In the genomic region with DNA sequence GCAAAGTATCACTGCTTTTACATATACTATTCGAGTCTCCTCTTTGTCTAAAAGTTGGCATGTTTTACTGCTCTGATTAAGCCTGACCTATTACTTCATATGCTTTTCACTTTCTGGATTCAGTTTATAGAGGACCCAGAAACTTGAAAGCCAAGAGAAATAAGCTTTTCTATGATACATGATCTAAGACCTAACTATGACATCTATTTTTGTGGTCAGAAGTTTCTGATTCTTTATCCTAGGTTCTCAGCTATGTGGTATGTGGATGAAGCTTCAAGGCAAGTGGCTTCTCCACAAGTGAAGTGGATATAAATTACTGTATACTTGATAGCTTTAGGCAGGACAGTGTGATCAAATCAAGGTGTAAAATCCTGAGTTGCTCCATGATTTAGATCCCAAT, we compare ENCODE assay signal across 21 cellular contexts. TPM values are rescaled to one million over a fixed set of nuclear protein-coding genes. Genes with fewer than 3 reads are reported as not detected.
DNase-seq lines count a peak whose midpoint lies in the region; ATAC-seq, FAIRE-seq and TF ChIP-seq lines count a peak whose summit lies in the region.
"Had no signal": no experiment of that assay in that cellular context is flagged by ENCODE, and none has a peak within 500 bp of the region (broad histone marks: within the 10 kb centered on the region; RNA-seq: fewer than 3 reads in every experiment).

No MANE protein-coding gene starts in this region.

- H3K36me3 ChIP-seq in astrocyte (ENCODE audit: insufficient read depth, low read length), result no peaks in the 10 kb centered on the region
- H3K36me3 ChIP-seq: right lobe of liver, tibial nerve had no signal

- H3K27ac ChIP-seq in astrocyte (ENCODE audit: low read depth, low read length), result peak overlapping the region; percentile 92
- H3K27ac ChIP-seq: C4-2B, right lobe of liver had no signal

- intact Hi-C loops in lower leg skin (cut with DNase I; ENCODE audit: low total_unique reads), result no loop called here

- no peak overlapping the region for H2AFZ ChIP-seq in astrocyte (ENCODE audit: low read depth, low read length)

- H3K4me3 Mint-ChIP-seq in astrocyte (ENCODE audit: unreplicated experiment), result peak overlapping the region; percentile 78
- H3K4me3 Mint-ChIP-seq: T-helper 17 cell had no signal

- TF ChIP-seq POLR2A in lower leg skin (IDR thresholded peaks at IDR 0.05), result no peak

- TF ChIP-seq CTCF in astrocyte (IDR thresholded peaks at IDR 0.05; ENCODE audit: insufficient read depth, low read depth, low read length) (no peak), lower leg skin (IDR thresholded peaks at IDR 0.05) (no peak)

- H3K27me3 Mint-ChIP-seq in astrocyte (ENCODE audit: low read depth, unreplicated experiment), result no peaks in the 10 kb centered on the region

- peak overlapping the region; percentile 99 for H3K27ac Mint-ChIP-seq in astrocyte (ENCODE audit: unreplicated experiment)
- H3K27ac Mint-ChIP-seq: brain, T-helper 17 cell had no signal

- WGBS in lower leg skin, 2 donors, result 35 to 46% methylated on average over 1 of the region's 1 CpG

- H3K4me3 ChIP-seq in astrocyte (ENCODE audit: insufficient read depth, low read depth, low read length) (peak overlapping the region; percentile 27), lower leg skin (ENCODE audit: low read depth, poor library complexity, severe bottlenecking) (no peak overlapping the region)
- H3K4me3 ChIP-seq: right lobe of liver, tibial nerve had no signal

- H3K36me3 Mint-ChIP-seq in astrocyte (ENCODE audit: low read depth, unreplicated experiment), result peaks cover 9% of the 10 kb centered on the region
- H3K36me3 Mint-ChIP-seq: brain had no signal

- H3K79me2 ChIP-seq in astrocyte (ENCODE audit: insufficient read depth, low read length), result peaks cover 94% of the 10 kb centered on the region

- H3K4me2 ChIP-seq in astrocyte (ENCODE audit: low read length), result peak overlapping the region; percentile 79

- H3K9me3 ChIP-seq in astrocyte (ENCODE audit: insufficient read depth, low read depth, low read length), result no peaks in the 10 kb centered on the region
- H3K9me3 ChIP-seq: right lobe of liver, tibial nerve had no signal

- peak; percentile 70 for DNase-seq in HCEC 1CT
- peak; percentile 98 for DNase-seq in astrocyte (ENCODE audit: low read depth)
- peak; percentile 85 for DNase-seq in glomerular visceral epithelial cell (ENCODE audit: extremely low spot score)
- peak; percentile 34 for DNase-seq in superior temporal gyrus (ENCODE audit: extremely low spot score)
- DNase-seq in NCI-H1694 (lab: John Stamatoyannopoulos, UW), result no peak
- no peak for DNase-seq in lower leg skin (ENCODE audit: low spot score in 2 of 2)
- DNase-seq in HUDEP-2 (lab: John Stamatoyannopoulos, UW; ENCODE audit: unreplicated experiment in 76 of 76), result no peak
- DNase-seq: activated CD4-positive, CD25-positive, alpha-beta regulatory T cell; activated gamma-delta T cell; DMS153; hypothalamus; left colon; NCI-H2171 treated with DMSO at 0.1 percent for 48 hours; right lobe of liver; stimulated activated CD4-positive, alpha-beta T cell treated with anti-CD3 and anti-CD28 coated beads, Interleukin-4, amount 100 ng/mL, for 1 hour; T-helper 17 cell had no signal

- H3K9me3 Mint-ChIP-seq in astrocyte (ENCODE audit: unreplicated experiment), result no peaks in the 10 kb centered on the region
- H3K9me3 Mint-ChIP-seq: brain had no signal

- peaks cover 34% of the 10 kb centered on the region for H3K4me1 ChIP-seq in astrocyte (ENCODE audit: insufficient read depth, low read length)

- no peak for ATAC-seq in GM21526 (IDR thresholded peaks at IDR 0.05; ENCODE audit: low FRiP score, unreplicated experiment)
- ATAC-seq: left colon, right lobe of liver, T-helper 17 cell had no signal

- H3K27me3 ChIP-seq in astrocyte (ENCODE audit: insufficient read depth, low read length), result no peaks in the 10 kb centered on the region

- H3K4me1 Mint-ChIP-seq in astrocyte (ENCODE audit: low read depth, unreplicated experiment), result peaks cover 36% of the 10 kb centered on the region
- H3K4me1 Mint-ChIP-seq: T-helper 17 cell had no signal

- H4K20me1 ChIP-seq in astrocyte (ENCODE audit: insufficient read depth, low read length), result no peaks in the 10 kb centered on the region

- peak overlapping the region; percentile 80 for H3K9ac ChIP-seq in astrocyte (ENCODE audit: low read length)

- FAIRE-seq in astrocyte (lab: Jason Lieb, UNC), result no peak
- FAIRE-seq: GM19239 had no signal

RNA-seq across cellular contexts. Expression of a gene that starts 6.3 kb away (rescaled TPM):
- 226 and 284 TPM in 2 replicates for total RNA-seq in astrocyte
- 10 to 100 TPM; 14.8 to 29.0 (median 20.2) TPM for total RNA-seq in lower leg skin
- total RNA-seq: T-helper 17 cell had no signal

Comparison
In these comparisons a context has a peak if more than half of its experiments do, and no peak if none do; other contexts are left out.
1. DNase-seq: peak in HCEC 1CT (single experiment), astrocyte (single experiment), glomerular visceral epithelial cell (single experiment) and superior temporal gyrus (single experiment); none in NCI-H1694 (single experiment), lower leg skin (0 of 2) and HUDEP-2 (0 of 76).